ENCODE assay signal across 1 cellular context in genomic region chr15:80984856-80985255, GRCh38.
TF ChIP-seq lines count a peak whose summit lies in the region.

No MANE protein-coding gene starts in this region.

TF ChIP-seq in IMR-90, 13 proteins besides CTCF, POLR2A, EP300 and RAD21:
- TF ChIP-seq USF2 (IDR thresholded peaks at IDR 0.05; ENCODE audit: low read depth, low read length) = no peak
- TF ChIP-seq FOS (IDR thresholded peaks at IDR 0.05; ENCODE audit: low read depth, low read length) = no peak
- TF ChIP-seq MAZ (IDR thresholded peaks at IDR 0.05; ENCODE audit: borderline replicate concordance, low read depth, low read length) = no peak
TF ChIP-seq in IMR-90: peak in this region for 0.
